1 cellular context compared by ENCODE assay signal in genomic region chr1:28915036-28915895, GRCh38.
TF ChIP-seq lines count a peak whose summit lies in the region.

No MANE protein-coding gene starts in this region.

TF ChIP-seq in K562, 482 proteins besides CTCF, POLR2A, EP300 and RAD21 (continued from another document and continues in another):
- TF ChIP-seq FOXP4 (CRISPR knock-in tag; IDR thresholded peaks at IDR 0.05; ENCODE audit: borderline replicate concordance): 0 out of 2 replicates have a peak, but pooled peaks have one; percentile 19
- no peak for TF ChIP-seq TCF7L2 (IDR thresholded peaks at IDR 0.05; ENCODE audit: low read depth, low read length)
- TF ChIP-seq RFX5 (IDR thresholded peaks at IDR 0.05; ENCODE audit: low read depth, low read length): no peak
- no peak for TF ChIP-seq ZNF583 (CRISPR knock-in tag; IDR thresholded peaks at IDR 0.05)
- no peak for TF ChIP-seq ZNF23 (CRISPR knock-in tag; IDR thresholded peaks at IDR 0.05)
- no peak for TF ChIP-seq SOX6 (IDR thresholded peaks at IDR 0.05)
- TF ChIP-seq CHAMP1 (IDR thresholded peaks at IDR 0.05): no peak
- peak; percentile 76 for TF ChIP-seq BHLHE40 (IDR thresholded peaks at IDR 0.05; ENCODE audit: low read length)
- TF ChIP-seq PHF21A (IDR thresholded peaks at IDR 0.05; ENCODE audit: borderline replicate concordance, low read depth): 0 out of 2 replicates have a peak, but pooled peaks have one; percentile 39
- peak; percentile 92 for TF ChIP-seq RBBP5 (IDR thresholded peaks at IDR 0.05; ENCODE audit: borderline replicate concordance, insufficient read depth, low read length, poor library complexity, severe bottlenecking)
- peak; percentile 62 for TF ChIP-seq MGA (IDR thresholded peaks at IDR 0.05)
- TF ChIP-seq KAT8 (IDR thresholded peaks at IDR 0.05; ENCODE audit: low read depth): no peak
- TF ChIP-seq POU5F1 (IDR thresholded peaks at IDR 0.05; ENCODE audit: borderline replicate concordance, low read depth, low read length, partially characterized antibody): no peak
- peak; percentile 27 for TF ChIP-seq CHD1 (IDR thresholded peaks at IDR 0.05; ENCODE audit: low read length)
- TF ChIP-seq ZNF232 (CRISPR knock-in tag; IDR thresholded peaks at IDR 0.05): 0 out of 2 replicates have a peak, but pooled peaks have one; percentile 37
- peak; percentile 38; the same call in 1 of the 2 replicates for TF ChIP-seq HLTF (IDR thresholded peaks at IDR 0.05)
- TF ChIP-seq ATF4 (CRISPR knock-in tag; IDR thresholded peaks at IDR 0.05): no peak
- TF ChIP-seq NUFIP1 (IDR thresholded peaks at IDR 0.05; ENCODE audit: partially characterized antibody): no peak
- no peak for TF ChIP-seq IRF2 (CRISPR knock-in tag; IDR thresholded peaks at IDR 0.05)
- TF ChIP-seq ZNF253 (CRISPR knock-in tag; conservative IDR thresholded peaks at IDR 0.05): no peak
- no peak for TF ChIP-seq ZHX1 (conservative IDR thresholded peaks at IDR 0.05; ENCODE audit: low read length)
- TF ChIP-seq EZH2 (IDR thresholded peaks at IDR 0.05; ENCODE audit: borderline replicate concordance, low read depth, low read length): no peak
- no peak for TF ChIP-seq CREB3L1 (IDR thresholded peaks at IDR 0.05; ENCODE audit: borderline replicate concordance, low read depth)
- TF ChIP-seq ARID4B (CRISPR knock-in tag; IDR thresholded peaks at IDR 0.05): 0 out of 2 replicates have a peak, but pooled peaks have one; percentile 39
- TF ChIP-seq ASH1L (IDR thresholded peaks at IDR 0.05; ENCODE audit: borderline replicate concordance, low read depth, partially characterized antibody): no peak
- 0 out of 2 replicates have a peak, but pooled peaks have one; percentile 11 for TF ChIP-seq SMARCA4 (IDR thresholded peaks at IDR 0.05)
- TF ChIP-seq XRCC5 (IDR thresholded peaks at IDR 0.05; ENCODE audit: low read depth, low read length): 0 out of 2 replicates have a peak, but pooled peaks have one; percentile 15
- no peak for TF ChIP-seq JUNB (CRISPR knock-in tag; conservative IDR thresholded peaks at IDR 0.05)
